8 cellular contexts compared by ENCODE assay signal in genomic region chr5:75511435-75512382, GRCh38. TPM values are rescaled to one million over a fixed set of nuclear protein-coding genes. Genes with fewer than 3 reads are reported as not detected.
DNase-seq lines count a peak whose midpoint lies in the region; FAIRE-seq and TF ChIP-seq lines count a peak whose summit lies in the region.

TSS of gene CERT1 (minus strand) at chr5:75511629. CDS start at chr5:75511207, 422 bp downstream.
TSS of gene POLK (plus strand) at chr5:75511891.

- FAIRE-seq in frontal cortex (lab: Jason Lieb, UNC) = no peak

- peaks cover 53% of the 10 kb centered on the region for H3K4me1 Mint-ChIP-seq in activated naive CD4-positive, alpha-beta T cell treated with anti-CD3 and anti-CD28 coated beads for 36 hours (ENCODE audit: low read depth)

- H3K36me3 ChIP-seq in neutrophil = no peaks in the 10 kb centered on the region

- DNase-seq in GM03348 (ENCODE audit: low spot score) = peak; percentile 98
- peak; percentile 91 for DNase-seq in HFF-Myc (ENCODE audit: extremely low read depth, low read depth)
- peak; percentile 96 for DNase-seq in NAMALWA (ENCODE audit: low spot score)
- DNase-seq in SK-N-DZ (ENCODE audit: low spot score) = peak; percentile 98
- peak; percentile 99 for DNase-seq in activated naive CD4-positive, alpha-beta T cell treated with anti-CD3 and anti-CD28 coated beads for 36 hours
- DNase-seq in frontal cortex (ENCODE audit: low spot score in 2 of 2) = peak; percentile 95
- peak; percentile 89 to 100 (median 99) for DNase-seq in substantia nigra (lab: John Stamatoyannopoulos, UW)

- peak within 1 kb of the TSS; percentile 92 for H3K27ac ChIP-seq in neutrophil
- H3K27ac ChIP-seq in substantia nigra (ENCODE audit: low read depth, low read length, poor library complexity, severe bottlenecking) = peak within 1 kb of the TSS; percentile 95

- intact Hi-C loops in activated naive CD4-positive, alpha-beta T cell treated with anti-CD3 and anti-CD28 coated beads for 36 hours (cut with micrococcal nuclease) = loop anchor here (1.0 to 10.0 kb wide), 16 partner anchors 13 to 1033 kb away; partner anchors contain the start of genes FAM169A, GFM2, HMGCR and NSA2

- peak within 1 kb of the TSS; percentile 89 for H3K27ac Mint-ChIP-seq in activated naive CD4-positive, alpha-beta T cell treated with anti-CD3 and anti-CD28 coated beads for 36 hours

- H3K9me3 Mint-ChIP-seq in activated naive CD4-positive, alpha-beta T cell treated with anti-CD3 and anti-CD28 coated beads for 36 hours = no peaks in the 10 kb centered on the region

- H3K9me3 ChIP-seq in neutrophil = no peaks in the 10 kb centered on the region

- peak within 1 kb of the TSS; percentile 72 for H3K4me3 ChIP-seq in HFF-Myc (replicated peaks; ENCODE audit: low read depth, low read length)
- H3K4me3 ChIP-seq in neutrophil (ENCODE audit: low read depth in 1 of 2, low read length in 1 of 2) = peak within 1 kb of the TSS; percentile 64 to 81

- peaks cover 8% of the 10 kb centered on the region for H3K36me3 Mint-ChIP-seq in activated naive CD4-positive, alpha-beta T cell treated with anti-CD3 and anti-CD28 coated beads for 36 hours (ENCODE audit: low read depth)

- no peaks in the 10 kb centered on the region for H3K27me3 Mint-ChIP-seq in activated naive CD4-positive, alpha-beta T cell treated with anti-CD3 and anti-CD28 coated beads for 36 hours (ENCODE audit: low read depth)

- CTCF ChIA-PET in activated naive CD4-positive, alpha-beta T cell treated with anti-CD3 and anti-CD28 coated beads for 36 hours (lab: Charles Lee) = no interaction called here

- peak within 1 kb of the TSS; percentile 96 for H3K4me3 Mint-ChIP-seq in activated naive CD4-positive, alpha-beta T cell treated with anti-CD3 and anti-CD28 coated beads for 36 hours

- H3K27me3 ChIP-seq in neutrophil = no peaks in the 10 kb centered on the region

- H3K4me1 ChIP-seq in neutrophil (ENCODE audit: control insufficient read depth in 1 of 2, insufficient read depth in 1 of 2, low read depth in 1 of 2, low read length in 1 of 2) = peaks cover 48 to 51% of the 10 kb centered on the region in 2 experiments

- TF ChIP-seq CTCF in HFF-Myc (IDR thresholded peaks at IDR 0.05; ENCODE audit: low read depth, low read length, missing control alignments) = no peak
- peak; percentile 37 for TF ChIP-seq CTCF in neutrophil (IDR thresholded peaks at IDR 0.05)

RNA-seq across cellular contexts. Expression of gene CERT1, which starts in this region (rescaled TPM):
- 10.9 and 13.2 TPM in 2 replicates for polyA plus RNA-seq in SK-N-DZ (2014; cell fraction: cytosol; rRNA removed)
- polyA plus RNA-seq in SK-N-DZ (2014; cell fraction: nucleus; rRNA removed) = 7.4 and 10.0 TPM in 2 replicates
- total RNA-seq in activated naive CD4-positive, alpha-beta T cell treated with anti-CD3 and anti-CD28 coated beads for 36 hours = 10 to 100 TPM; 17.1 to 18.5 TPM
- total RNA-seq in frontal cortex = 53.8 TPM

RNA-seq across cellular contexts. Expression of gene POLK, which starts in this region (rescaled TPM):
- 16.8 and 18.5 TPM in 2 replicates for polyA plus RNA-seq in SK-N-DZ (2014; cell fraction: cytosol; rRNA removed)
- polyA plus RNA-seq in SK-N-DZ (2014; cell fraction: nucleus; rRNA removed) = 19.5 and 26.5 TPM in 2 replicates
- 10 to 100 TPM; 26.8 to 29.0 TPM for total RNA-seq in activated naive CD4-positive, alpha-beta T cell treated with anti-CD3 and anti-CD28 coated beads for 36 hours
- total RNA-seq in frontal cortex = 39.9 TPM

Comparison
In these comparisons a context has a peak if more than half of its experiments do, and no peak if none do; other contexts are left out.
1. Peak in every context shown above with its lines: DNase-seq, H3K4me3 ChIP-seq and H3K27ac ChIP-seq.